Comparison of ENCODE assay signal across 25 cellular contexts in the genomic region with DNA sequence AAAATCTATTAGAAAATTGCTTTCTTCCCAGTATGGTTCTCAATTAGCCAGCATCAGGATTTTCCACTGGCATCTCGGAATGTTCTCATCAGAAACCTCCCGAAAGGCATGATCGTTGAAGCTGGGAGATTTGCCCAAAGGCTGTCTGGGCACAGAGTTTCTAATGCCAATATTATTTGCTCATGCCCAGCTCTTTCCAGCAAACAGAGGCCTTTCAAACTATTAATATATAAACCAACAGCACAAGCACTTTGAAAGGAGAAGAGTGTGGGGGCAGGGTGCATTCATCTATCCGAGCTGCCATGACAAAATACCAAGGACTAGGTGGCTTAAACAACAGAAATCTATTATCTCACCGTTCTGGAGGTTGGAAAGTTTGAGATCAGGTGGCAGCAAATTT.
"Had no signal": no experiment of that assay in that cellular context is flagged by ENCODE, and none has a peak within 500 bp of the region (broad histone marks: within the 10 kb centered on the region; RNA-seq: fewer than 3 reads in every experiment).

No MANE protein-coding gene starts in this region.

- H3K4me1 ChIP-seq: stomach, suprapubic skin, testis, thyroid gland, tibial artery, tibial nerve, transverse colon, upper lobe of left lung, upper lobe of right lung, uterus, vagina had no signal

- H3K9me3 ChIP-seq: stomach, suprapubic skin, testis, thoracic aorta, thyroid gland, tibial artery, transverse colon, upper lobe of left lung, upper lobe of right lung, uterus, vagina had no signal

- H3K36me3 ChIP-seq: stomach, suprapubic skin, thoracic aorta, thyroid gland, tibial artery, tibial nerve, transverse colon, upper lobe of left lung, upper lobe of right lung, uterus, vagina had no signal

- H3K27me3 ChIP-seq: stomach, suprapubic skin, testis, thyroid gland, tibial artery, tibial nerve, transverse colon, upper lobe of left lung, upper lobe of right lung, uterus, vagina had no signal

- ATAC-seq: stimulated activated effector memory CD8-positive, alpha-beta T cell treated with anti-CD3 and anti-CD28 coated beads, Interleukin-12 subunit alpha, Interleukin-12 subunit beta, amount 100 ng/mL, for 72 hours; stimulated activated memory B cell treated with anti-CD40 and anti-IgM and Interleukin-4, amounts not matched to agents 10 μg/mL and 1 μg/mL and 100 μg/mL, for 72 hours; stimulated activated naive B cell treated with anti-CD40 and anti-IgM and Interleukin-4, amounts not matched to agents 10 μg/mL and 1 μg/mL and 100 μg/mL, for 72 hours; stimulated activated naive CD8-positive, alpha-beta T cell treated with anti-CD3 and anti-CD28 coated beads, Interleukin-15, amount 100 ng/mL, for 72 hours; stimulated activated naive CD8-positive, alpha-beta T cell treated with anti-CD3 and anti-CD28 coated beads, Interleukin-15, Interleukin-2, amounts not matched to agents 100 U/mL and 50 U/mL, for 24 hours; upper lobe of right lung had no signal

- H3K27ac ChIP-seq: stomach, suprapubic skin, testis, thoracic aorta, thyroid gland, tibial artery, tibial nerve, transverse colon, upper lobe of left lung, upper lobe of right lung, uterus, vagina had no signal

- DNase-seq: stimulated activated CD4-positive, alpha-beta T cell treated with anti-CD3 and anti-CD28 coated beads, Interleukin-2, amount 100 ng/mL, for 48 hours; stimulated activated CD4-positive, alpha-beta T cell treated with anti-CD3 and anti-CD28 coated beads, Interleukin-4, amount 100 ng/mL, for 1 hour; stimulated activated CD4-positive, alpha-beta T cell treated with anti-CD3 and anti-CD28 coated beads, Interleukin-4, amount 100 ng/mL, for 24 hours; stimulated activated CD4-positive, alpha-beta T cell treated with anti-CD3 and anti-CD28 coated beads, Interleukin-4, amount 100 ng/mL, for 4 hours; stimulated activated CD8-positive, alpha-beta memory T cell treated with anti-CD3 and anti-CD28 coated beads, Interleukin-4, amount 100 ng/mL, for 48 hours; stimulated activated naive B cell treated with anti-CD40 and anti-IgM and Interleukin-4, amounts not matched to agents 10 μg/mL and 1 μg/mL and 100 μg/mL, for 72 hours; stimulated activated naive CD4-positive, alpha-beta T cell; stimulated activated naive CD4-positive, alpha-beta T cell treated with Interleukin-2 at 50 U/mL for 16 hours; stimulated activated naive CD8-positive, alpha-beta T cell treated with anti-CD3 and anti-CD28 coated beads, Interleukin-15, amount 100 ng/mL, for 72 hours; stimulated activated naive CD8-positive, alpha-beta T cell treated with anti-CD3 and anti-CD28 coated beads, Interleukin-15, Interleukin-2, amounts not matched to agents 100 U/mL and 50 U/mL, for 24 hours; stomach; substantia nigra; testis; thyroid gland; tibial artery; transverse colon; upper lobe of left lung; upper lobe of right lung; uterus had no signal

- H3K4me3 ChIP-seq: stomach, suprapubic skin, testis, thoracic aorta, thyroid gland, tibial artery, tibial nerve, transverse colon, upper lobe of left lung, upper lobe of right lung, uterus, vagina had no signal
